In the genomic region with DNA sequence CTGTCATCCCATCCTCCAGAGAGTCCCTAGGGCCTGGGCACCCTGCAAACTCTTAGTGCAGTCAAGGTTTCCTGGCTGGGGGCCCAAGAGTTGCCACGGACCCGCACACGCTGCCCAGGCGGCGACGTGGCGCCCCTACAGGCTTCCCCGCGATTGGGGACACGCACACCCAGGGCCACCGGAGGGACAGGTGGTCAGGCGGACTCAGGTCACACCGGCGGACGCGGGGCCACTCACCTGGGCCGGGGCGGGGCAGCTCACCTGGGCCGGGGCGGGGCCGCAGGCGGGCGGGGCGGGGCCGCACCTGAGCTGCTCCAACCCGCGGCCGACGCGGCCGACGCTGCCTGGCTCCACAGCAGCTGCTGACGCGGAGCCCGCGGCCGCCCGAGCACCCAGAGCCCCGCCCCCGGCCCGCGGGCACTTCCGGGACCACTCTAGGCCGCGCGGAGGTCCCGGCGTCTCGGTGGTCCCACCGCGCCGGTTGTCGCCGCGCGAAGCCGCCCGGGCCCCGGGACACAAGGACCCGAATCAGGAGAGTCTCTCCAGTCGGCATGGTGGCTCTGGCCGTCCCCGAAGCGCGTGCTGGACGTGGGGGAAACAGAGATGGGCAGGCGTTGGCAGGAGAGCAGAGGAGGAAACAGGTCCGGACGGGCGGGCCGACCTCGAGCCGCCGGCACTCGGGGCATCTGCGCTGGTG, we compare ENCODE assay signal across 8 cellular contexts. TPM values are rescaled to one million over a fixed set of nuclear protein-coding genes. Genes with fewer than 3 reads are reported as not detected.
DNase-seq lines count a peak whose midpoint lies in the region; ATAC-seq and TF ChIP-seq lines count a peak whose summit lies in the region.

TSS of gene ZNF70 (minus strand) at position 369 of the 697 bp plus-strand sequence. CDS start 5,972 bp downstream, outside the sequence.

- H4K20me1 ChIP-seq in IMR-90 (ENCODE audit: insufficient read depth, low read length) = no peaks in the 10 kb centered on the region

- H3K4me1 ChIP-seq in IMR-90 (ENCODE audit: control insufficient read depth, insufficient read depth, low read length) (peaks cover 4% of the 10 kb centered on the region), Peyer's patch (peaks cover 0 to 14% (median 2%) of the 10 kb centered on the region in 4 donors)

- H3K79me1 ChIP-seq in IMR-90 (ENCODE audit: low read depth in 1 of 2, low read length in 2 of 2) = peaks cover 12 to 31% of the 10 kb centered on the region in 2 experiments

- peak within 1 kb of the TSS; percentile 90 for H2BK5ac ChIP-seq in IMR-90 (ENCODE audit: low read depth, low read length, poor library complexity, severe bottlenecking)

- peak within 1 kb of the TSS; percentile 88 for H2BK120ac ChIP-seq in IMR-90 (ENCODE audit: low read depth, low read length)

- peak within 1 kb of the TSS; percentile 93 for H4K91ac ChIP-seq in IMR-90 (ENCODE audit: insufficient read depth, low read depth, low read length)

- H3K4me1 Mint-ChIP-seq in activated T-helper 1 cell treated with anti-CD3 and anti-CD28 coated beads, Interleukin-12 subunit alpha, Interleukin-12 subunit beta, Interleukin-2, Interleukin-4 antibody, amounts not matched to agents 30 ng/mL and 10 ng/mL and 1 ng/mL, durations not matched to agents 14 hours and 24 hours and 36 hours (ENCODE audit: low read depth) = peaks cover 12% of the 10 kb centered on the region
- H3K4me1 Mint-ChIP-seq in natural killer cell treated with Interleukin-12 subunit alpha and Interleukin-12 subunit beta and Interleukin-15 and Interleukin-18, amount 100 ng/mL, for 72 hours (ENCODE audit: low read depth in 2 of 2) = peaks cover 12% of the 10 kb centered on the region in 2 donors

- H3K27me3 ChIP-seq in IMR-90 (ENCODE audit: control insufficient read depth, insufficient read depth, low read length) = no peaks in the 10 kb centered on the region
- H3K27me3 ChIP-seq in Peyer's patch = no peaks in the 10 kb centered on the region

- H3K4me3 Mint-ChIP-seq in activated T-helper 1 cell treated with anti-CD3 and anti-CD28 coated beads, Interleukin-12 subunit alpha, Interleukin-12 subunit beta, Interleukin-2, Interleukin-4 antibody, amounts not matched to agents 30 ng/mL and 10 ng/mL and 1 ng/mL, durations not matched to agents 14 hours and 24 hours and 36 hours = peak within 1 kb of the TSS; percentile 85
- H3K4me3 Mint-ChIP-seq in natural killer cell treated with Interleukin-12 subunit alpha and Interleukin-12 subunit beta and Interleukin-15 and Interleukin-18, amount 100 ng/mL, for 72 hours = peak within 1 kb of the TSS; percentile 87

- peak; percentile 65 for ATAC-seq in GM19467 (IDR thresholded peaks at IDR 0.05; ENCODE audit: unreplicated experiment)
- peak; percentile 99 for ATAC-seq in IMR-90 (ENCODE audit: low read depth)
- peak; percentile 99 for ATAC-seq in natural killer cell treated with Interleukin-12 subunit alpha and Interleukin-12 subunit beta and Interleukin-15 and Interleukin-18, amount 100 ng/mL, for 72 hours

- peak; percentile 58 for DNase-seq in CMK (ENCODE audit: low read depth)
- DNase-seq in IMR-90 = peak; percentile 74
- DNase-seq in Peyer's patch = peak; percentile 91 to 96 (median 96)
- peak; percentile 77 for DNase-seq in activated T-helper 1 cell treated with anti-CD3 and anti-CD28 coated beads, Interleukin-12 subunit alpha, Interleukin-12 subunit beta, Interleukin-2, Interleukin-4 antibody, amounts not matched to agents 30 ng/mL and 10 ng/mL and 1 ng/mL, durations not matched to agents 14 hours and 24 hours and 36 hours (ENCODE audit: low spot score)
- DNase-seq in fibroblast of mammary gland (ENCODE audit: low read depth) = peak; percentile 69
- peak; percentile 91 for DNase-seq in natural killer cell treated with Interleukin-12 subunit alpha and Interleukin-12 subunit beta and Interleukin-15 and Interleukin-18, amount 100 ng/mL, for 72 hours (ENCODE audit: low spot score)
- peak; percentile 74 for DNase-seq in stimulated activated naive CD4-positive, alpha-beta T cell treated with Interleukin-2 at 50 U/mL for 16 hours (lab: John Stamatoyannopoulos, UW)

- no peaks in the 10 kb centered on the region for H3K9me3 Mint-ChIP-seq in activated T-helper 1 cell treated with anti-CD3 and anti-CD28 coated beads, Interleukin-12 subunit alpha, Interleukin-12 subunit beta, Interleukin-2, Interleukin-4 antibody, amounts not matched to agents 30 ng/mL and 10 ng/mL and 1 ng/mL, durations not matched to agents 14 hours and 24 hours and 36 hours
- no peaks in the 10 kb centered on the region for H3K9me3 Mint-ChIP-seq in natural killer cell treated with Interleukin-12 subunit alpha and Interleukin-12 subunit beta and Interleukin-15 and Interleukin-18, amount 100 ng/mL, for 72 hours

- peak within 1 kb of the TSS; percentile 97 for H3K23ac ChIP-seq in IMR-90 (ENCODE audit: low read depth, low read length)

- H3K36me3 ChIP-seq in IMR-90 (ENCODE audit: control insufficient read depth, insufficient read depth, low read length) = no peaks in the 10 kb centered on the region
- H3K36me3 ChIP-seq in Peyer's patch = no peaks in the 10 kb centered on the region

- peak within 1 kb of the TSS; percentile 98 to 99 for H4K8ac ChIP-seq in IMR-90 (ENCODE audit: low read depth in 2 of 2, low read length in 2 of 2)

- H3K56ac ChIP-seq in IMR-90 (ENCODE audit: extremely low read depth, insufficient read depth, low read length) = peak within 1 kb of the TSS; percentile 72

- TF ChIP-seq RAD21 in IMR-90 (IDR thresholded peaks at IDR 0.05; ENCODE audit: low read length) = no peak

- TF ChIP-seq POLR2A in IMR-90 (IDR thresholded peaks at IDR 0.05; ENCODE audit: low read depth, low read length) (0 out of 2 replicates have a peak, but pooled peaks have one; percentile 74), Peyer's patch (IDR thresholded peaks at IDR 0.05) (peak; percentile 58 to 60)

- peak within 1 kb of the TSS; percentile 95 for H2AK5ac ChIP-seq in IMR-90 (ENCODE audit: low read depth, low read length)

- peak within 1 kb of the TSS; percentile 100 for H2AFZ ChIP-seq in IMR-90 (replicated peaks; ENCODE audit: low read length, poor library complexity)

- H3K4ac ChIP-seq in IMR-90 (ENCODE audit: low read depth, low read length) = peak within 1 kb of the TSS; percentile 100

- CTCF ChIA-PET in IMR-90 (lab: Yijun Ruan, JAX) = no interaction called here

- peak within 1 kb of the TSS; percentile 97 for H3K9ac ChIP-seq in IMR-90 (ENCODE audit: low read depth, low read length)

- peak within 1 kb of the TSS; percentile 90 for H3K18ac ChIP-seq in IMR-90 (ENCODE audit: low read depth, low read length)

- H3K27ac Mint-ChIP-seq in activated T-helper 1 cell treated with anti-CD3 and anti-CD28 coated beads, Interleukin-12 subunit alpha, Interleukin-12 subunit beta, Interleukin-2, Interleukin-4 antibody, amounts not matched to agents 30 ng/mL and 10 ng/mL and 1 ng/mL, durations not matched to agents 14 hours and 24 hours and 36 hours = peak within 1 kb of the TSS; percentile 61
- H3K27ac Mint-ChIP-seq in natural killer cell treated with Interleukin-12 subunit alpha and Interleukin-12 subunit beta and Interleukin-15 and Interleukin-18, amount 100 ng/mL, for 72 hours = peak within 1 kb of the TSS; percentile 68 to 72

- intact Hi-C loops in IMR-90 (cut with micrococcal nuclease) = no loop called here
- intact Hi-C loops in activated T-helper 1 cell treated with anti-CD3 and anti-CD28 coated beads, Interleukin-12 subunit alpha, Interleukin-12 subunit beta, Interleukin-2, Interleukin-4 antibody, amounts not matched to agents 30 ng/mL and 10 ng/mL and 1 ng/mL, durations not matched to agents 14 hours and 24 hours and 36 hours (cut with micrococcal nuclease) = loop anchor here (5.0 kb wide), 1 partner anchor 36 kb away; the partner anchor contains the start of gene SMARCB1

- peaks cover 7% of the 10 kb centered on the region for H3K27me3 Mint-ChIP-seq in activated T-helper 1 cell treated with anti-CD3 and anti-CD28 coated beads, Interleukin-12 subunit alpha, Interleukin-12 subunit beta, Interleukin-2, Interleukin-4 antibody, amounts not matched to agents 30 ng/mL and 10 ng/mL and 1 ng/mL, durations not matched to agents 14 hours and 24 hours and 36 hours (ENCODE audit: insufficient read depth)
- H3K27me3 Mint-ChIP-seq in natural killer cell treated with Interleukin-12 subunit alpha and Interleukin-12 subunit beta and Interleukin-15 and Interleukin-18, amount 100 ng/mL, for 72 hours = no peaks in the 10 kb centered on the region

- H3K9me1 ChIP-seq in IMR-90 (ENCODE audit: insufficient read depth, low read length) = peaks cover 5% of the 10 kb centered on the region

- BruUV-seq in IMR-90 (replicated peaks; lab: Mats Ljungman, UMichigan) = no TSS peak

- dilution Hi-C loops in IMR-90 (cut with HindIII; ENCODE audit: low sequenced_read_pairs, unreplicated experiment) = no loop called here

- POLR2A ChIA-PET in IMR-90 (lab: Charles Lee; ENCODE audit: unreplicated experiment) = interaction anchor here (0.5 kb wide), 1 partner anchor 175 kb away, joined by 6 read pairs; no protein-coding TSS in a partner anchor

- H3K4me2 ChIP-seq in IMR-90 (ENCODE audit: low read depth, low read length) = peak within 1 kb of the TSS; percentile 99

- in situ Hi-C loops in IMR-90 (cut with MboI; ENCODE audit: low sequenced_read_pairs) = no loop called here

- 1% methylated on average over 29 of the region's 76 CpGs; no CpG with 5 or more reads in 1 of the 2 experiments for WGBS in IMR-90 (ENCODE audit: extremely low coverage in 2 of 2, insufficient read length in 1 of 2), 2 experiments

- H3K14ac ChIP-seq in IMR-90 (replicated peaks; ENCODE audit: low read depth, low read length) = peak within 1 kb of the TSS; percentile 100

- H3K27ac ChIP-seq in IMR-90 (ENCODE audit: insufficient read depth, low read length) (peak within 1 kb of the TSS; percentile 95), Peyer's patch (peak within 1 kb of the TSS; percentile 84 to 90 (median 89))

- H4K5ac ChIP-seq in IMR-90 (ENCODE audit: low read depth, low read length) = peak within 1 kb of the TSS; percentile 92

- peak within 1 kb of the TSS; percentile 12; the same call in 1 of the 3 replicates for H2BK15ac ChIP-seq in IMR-90 (ENCODE audit: low read depth, low read length)

- H2BK20ac ChIP-seq in IMR-90 (ENCODE audit: low read depth, low read length) = no peak within 1 kb of the TSS

- peak within 1 kb of the TSS; percentile 74 for H2AK9ac ChIP-seq in IMR-90 (replicated peaks; ENCODE audit: low read depth, low read length, poor library complexity)

- H3K36me3 Mint-ChIP-seq in activated T-helper 1 cell treated with anti-CD3 and anti-CD28 coated beads, Interleukin-12 subunit alpha, Interleukin-12 subunit beta, Interleukin-2, Interleukin-4 antibody, amounts not matched to agents 30 ng/mL and 10 ng/mL and 1 ng/mL, durations not matched to agents 14 hours and 24 hours and 36 hours (ENCODE audit: low read depth) = peaks cover 3% of the 10 kb centered on the region
- H3K36me3 Mint-ChIP-seq in natural killer cell treated with Interleukin-12 subunit alpha and Interleukin-12 subunit beta and Interleukin-15 and Interleukin-18, amount 100 ng/mL, for 72 hours = no peaks in the 10 kb centered on the region

- H3K4me3 ChIP-seq in IMR-90 (ENCODE audit: insufficient read depth, low read depth, low read length) = peak within 1 kb of the TSS; percentile 85
- peak within 1 kb of the TSS; percentile 54 to 79 (median 68) for H3K4me3 ChIP-seq in Peyer's patch
- peak within 1 kb of the TSS; percentile 84 for H3K4me3 ChIP-seq in fibroblast of mammary gland (ENCODE audit: control insufficient read depth, low read depth, low read length)

- no peaks in the 10 kb centered on the region for H3K9me3 ChIP-seq in IMR-90 (ENCODE audit: control insufficient read depth, insufficient read depth, low read length)
- H3K9me3 ChIP-seq in Peyer's patch = no peaks in the 10 kb centered on the region

- TF ChIP-seq CTCF in IMR-90 (conservative IDR thresholded peaks at IDR 0.05; ENCODE audit: low read depth, low read length) (peak; percentile 9; the same call in 1 of the 2 replicates), Peyer's patch (IDR thresholded peaks at IDR 0.05) (peak in 4 of 6 experiments; percentile 9 to 46 (median 40)), fibroblast of mammary gland (conservative IDR thresholded peaks at IDR 0.05; ENCODE audit: control insufficient read depth, insufficient read depth, low read depth, low read length) (no peak)

RNA-seq across cellular contexts. Expression of gene ZNF70, which starts in this region (rescaled TPM):
- total RNA-seq in IMR-90 (2012; rRNA removed) = 3.9 and 4.3 TPM in 2 replicates
- 1.8 and 2.3 TPM in 2 replicates for polyA plus RNA-seq in IMR-90 (2012; rRNA removed)
- polyA plus RNA-seq in IMR-90 (2012; cell fraction: cytosol; rRNA removed) = 0.92 and 1.1 TPM in 2 replicates
- polyA plus RNA-seq in IMR-90 (2012; cell fraction: nucleus; rRNA removed; ENCODE audit: low replicate concordance) = 2.0 and 2.7 TPM in 2 replicates
- 10 to 100 TPM in 1 of 4 donors, 1 to 10 TPM in 3; 2.5 to 25.6 (median 6.2) TPM for total RNA-seq in Peyer's patch
- total RNA-seq in activated T-helper 1 cell treated with anti-CD3 and anti-CD28 coated beads, Interleukin-12 subunit alpha, Interleukin-12 subunit beta, Interleukin-2, Interleukin-4 antibody, amounts not matched to agents 30 ng/mL and 10 ng/mL and 1 ng/mL, durations not matched to agents 14 hours and 24 hours and 36 hours = 2.1 and 2.2 TPM in 2 replicates
- 1 to 10 TPM; 5.9 to 8.8 TPM for total RNA-seq in natural killer cell treated with Interleukin-12 subunit alpha and Interleukin-12 subunit beta and Interleukin-15 and Interleukin-18, amount 100 ng/mL, for 72 hours

Comparison
In these comparisons a context has a peak if more than half of its experiments do, and no peak if none do; other contexts are left out.
1. Peak in every context shown above with its lines: DNase-seq, ATAC-seq, H3K4me3 ChIP-seq and H3K27ac ChIP-seq.